In the genomic region with DNA sequence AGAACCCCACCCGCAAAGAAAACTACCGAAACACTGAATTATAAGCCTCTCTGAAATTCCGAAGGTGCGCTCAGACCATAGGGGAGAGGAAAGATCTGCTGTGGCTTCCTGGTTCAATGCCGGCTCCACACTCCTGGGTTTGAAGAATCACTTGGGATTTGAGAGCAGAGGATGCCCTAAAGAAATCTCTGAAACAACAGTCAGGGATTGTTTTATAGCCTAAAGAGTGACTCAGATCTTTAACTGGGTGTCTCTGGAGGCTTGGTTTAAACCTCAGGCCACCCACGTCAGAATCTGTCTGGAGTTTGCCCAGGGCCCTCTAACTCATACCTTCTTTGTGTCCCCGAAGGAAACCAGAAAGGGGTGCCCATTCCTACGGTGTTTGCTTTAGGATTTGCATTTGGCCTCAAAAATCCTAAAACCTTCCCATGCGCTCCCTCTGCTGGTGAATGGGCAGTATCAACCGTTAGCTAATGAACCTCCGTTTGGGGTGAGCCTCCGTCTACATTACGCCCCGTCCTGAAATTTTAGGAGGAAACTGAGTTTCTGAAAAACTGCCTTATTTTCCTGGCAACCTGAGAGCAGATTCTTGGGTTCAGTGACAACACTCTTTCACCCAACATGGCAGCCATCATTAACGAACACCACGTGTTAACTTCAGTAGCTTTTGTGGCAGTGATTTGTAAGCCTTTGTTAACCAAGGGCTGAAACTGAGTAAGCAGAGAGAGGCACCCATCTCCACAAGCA, we compare ENCODE assay signal across 8 cellular contexts. TPM values are rescaled to one million over a fixed set of nuclear protein-coding genes. Genes with fewer than 3 reads are reported as not detected.
DNase-seq lines count a peak whose midpoint lies in the region; ATAC-seq and TF ChIP-seq lines count a peak whose summit lies in the region.
"Not testable (repeated sequence)": the region's sequence is repeated elsewhere in the genome, so short reads cannot be mapped to it uniquely, and the experiment has no call there.

No MANE protein-coding gene starts in this region.

- H3K4me3 Mint-ChIP-seq in neural progenitor cell, result peak overlapping the region; percentile 64
- peak overlapping the region; percentile 55 to 65 for H3K4me3 Mint-ChIP-seq in stimulated activated naive B cell treated with anti-CD40 and anti-IgM and Interleukin-4, amounts not matched to agents 10 μg/mL and 1 μg/mL and 100 μg/mL, for 72 hours

- not testable (repeated sequence) for H3K27me3 ChIP-seq in GM23248 (replicated peaks; ENCODE audit: insufficient read depth); neural progenitor cell

- not testable (repeated sequence) for H3K9me3 Mint-ChIP-seq in neural progenitor cell; stimulated activated naive B cell treated with anti-CD40 and anti-IgM and Interleukin-4, amounts not matched to agents 10 μg/mL and 1 μg/mL and 100 μg/mL, for 72 hours

- in situ Hi-C loops in Caki2 (cut with HindIII; ENCODE audit: low pct_unique_long_range_greater_than_20kb, low sequenced_read_pairs), result loop anchor here (10.0 kb wide), 1 partner anchor 128 kb away; no protein-coding TSS in a partner anchor
- in situ Hi-C loops in GM23248 (cut with MboI), result not testable (repeated sequence)

- not testable (repeated sequence) for H3K36me3 ChIP-seq in GM23248 (ENCODE audit: low read depth); neural progenitor cell

- not testable (repeated sequence) for H4K20me1 ChIP-seq in GM23248 (ENCODE audit: insufficient read depth); neural progenitor cell (ENCODE audit: low read depth)

- H3K4me1 Mint-ChIP-seq in neural progenitor cell, result peaks cover 13% of the 10 kb centered on the region
- not testable (repeated sequence) for H3K4me1 Mint-ChIP-seq in stimulated activated naive B cell treated with anti-CD40 and anti-IgM and Interleukin-4, amounts not matched to agents 10 μg/mL and 1 μg/mL and 100 μg/mL, for 72 hours

- not testable (repeated sequence) for H3K36me3 Mint-ChIP-seq in neural progenitor cell; stimulated activated naive B cell treated with anti-CD40 and anti-IgM and Interleukin-4, amounts not matched to agents 10 μg/mL and 1 μg/mL and 100 μg/mL, for 72 hours

- not testable (repeated sequence) for H3K27me3 Mint-ChIP-seq in neural progenitor cell (ENCODE audit: insufficient read depth, low read depth)
- H3K27me3 Mint-ChIP-seq in stimulated activated naive B cell treated with anti-CD40 and anti-IgM and Interleukin-4, amounts not matched to agents 10 μg/mL and 1 μg/mL and 100 μg/mL, for 72 hours, result peaks cover 0 to 25% of the 10 kb centered on the region in 2 donors

- peak; percentile 67 for TF ChIP-seq CTCF in neural progenitor cell (IDR thresholded peaks at IDR 0.05)

- not testable (repeated sequence) for H3K9me2 ChIP-seq in GM23248 (ENCODE audit: insufficient read depth)

- H3K4me3 ChIP-seq in GM23248, result peak overlapping the region; percentile 35
- H3K4me3 ChIP-seq in neural progenitor cell, result not testable (repeated sequence)

- 16 to 18% methylated on average over 13 to 16 of the region's 16 CpGs for WGBS in GM23248 (ENCODE audit: low coverage in 1 of 2, low lambda C conversion rate in 2 of 2, missing lambda C conversion rate in 2 of 2), 2 experiments

- peak overlapping the region; percentile 76 for H2AFZ ChIP-seq in GM23248
- peak overlapping the region; percentile 100 for H2AFZ ChIP-seq in neural progenitor cell (replicated peaks)

- not testable (repeated sequence) for H3K79me2 ChIP-seq in GM23248 (ENCODE audit: insufficient read depth); neural progenitor cell (ENCODE audit: low read depth)

- H3K9ac ChIP-seq in GM23248, result peak overlapping the region; percentile 75
- H3K9ac ChIP-seq in neural progenitor cell, result not testable (repeated sequence)

- H3K27ac ChIP-seq in GM23248, result peak overlapping the region; percentile 78
- H3K27ac ChIP-seq in neural progenitor cell, result not testable (repeated sequence)

- peak; percentile 39 to 83 for ATAC-seq in stimulated activated naive B cell treated with anti-CD40 and anti-IgM and Interleukin-4, amounts not matched to agents 10 μg/mL and 1 μg/mL and 100 μg/mL, for 72 hours (replicated peaks)

- peak overlapping the region; percentile 20 for H3K4me2 ChIP-seq in GM23248 (ENCODE audit: unreplicated experiment)
- H3K4me2 ChIP-seq in neural progenitor cell, result peak overlapping the region; percentile 62

- H3K27ac Mint-ChIP-seq in neural progenitor cell, result peak overlapping the region; percentile 97
- peak overlapping the region; percentile 67 for H3K27ac Mint-ChIP-seq in stimulated activated naive B cell treated with anti-CD40 and anti-IgM and Interleukin-4, amounts not matched to agents 10 μg/mL and 1 μg/mL and 100 μg/mL, for 72 hours

- peak; percentile 23 for DNase-seq in Caki2 (ENCODE audit: low read depth)
- peak; percentile 47 for DNase-seq in GM23248
- DNase-seq in NCI-H1694 (lab: John Stamatoyannopoulos, UW), result peak; percentile 1
- DNase-seq in UCSD-AML1 (lab: John Stamatoyannopoulos, UW; ENCODE audit: unreplicated experiment), result peak; percentile 18
- DNase-seq in amniotic stem cell (lab: John Stamatoyannopoulos, UW), result peak; percentile 49
- peak; percentile 33 for DNase-seq in glomerular endothelial cell (ENCODE audit: extremely low read depth, low read depth, low spot score)
- peak; percentile 79 for DNase-seq in neural progenitor cell (ENCODE audit: low spot score)
- DNase-seq in stimulated activated naive B cell treated with anti-CD40 and anti-IgM and Interleukin-4, amounts not matched to agents 10 μg/mL and 1 μg/mL and 100 μg/mL, for 72 hours, result peak; percentile 34

- H3K9me3 ChIP-seq in GM23248 (ENCODE audit: low read depth); neural progenitor cell (ENCODE audit: low read depth): not testable (repeated sequence)

- peaks cover 16% of the 10 kb centered on the region for H3K4me1 ChIP-seq in GM23248 (ENCODE audit: insufficient read depth)
- H3K4me1 ChIP-seq in neural progenitor cell, result not testable (repeated sequence)

- not testable (repeated sequence) for H3F3A ChIP-seq in GM23248 (ENCODE audit: insufficient read depth); neural progenitor cell (ENCODE audit: low read depth)

RNA-seq across cellular contexts. Expression of gene GYG2, which starts 16.4 kb away (rescaled TPM):
- total RNA-seq in Caki2 (2014; rRNA removed; shearing (Covaris generic); ENCODE audit: low replicate concordance), result 3.2 and 3.7 TPM in 2 replicates
- 0.38 and 0.43 TPM in 2 replicates for total RNA-seq in GM23248 (2014; rRNA removed; shearing (Covaris generic))
- polyA plus RNA-seq in GM23248 (2016; fragmentation: Nextera tagmentation; extraction: Ambion mirVana), result 0.86 and 1.2 TPM in 2 replicates
- 0.29 and 0.53 TPM in 2 replicates for total RNA-seq in glomerular endothelial cell
- total RNA-seq in neural progenitor cell (ENCODE audit: low replicate concordance), result 44.4 and 65.6 TPM in 2 replicates

Comparison
In these comparisons a context has a peak if more than half of its experiments do, and no peak if none do; other contexts are left out.
1. DNase-seq: peak in every context shown above with its lines; median percentile 79 in neural progenitor cell; 49 in amniotic stem cell; 47 in GM23248; 34 in stimulated activated naive B cell treated with anti-CD40 and anti-IgM and Interleukin-4, amounts not matched to agents 10 μg/mL and 1 μg/mL and 100 μg/mL, for 72 hours; 33 in glomerular endothelial cell; 23 in Caki2; 18 in UCSD-AML1; 1 in NCI-H1694.